ENCODE assay signal across 37 cellular contexts in the genomic region with DNA sequence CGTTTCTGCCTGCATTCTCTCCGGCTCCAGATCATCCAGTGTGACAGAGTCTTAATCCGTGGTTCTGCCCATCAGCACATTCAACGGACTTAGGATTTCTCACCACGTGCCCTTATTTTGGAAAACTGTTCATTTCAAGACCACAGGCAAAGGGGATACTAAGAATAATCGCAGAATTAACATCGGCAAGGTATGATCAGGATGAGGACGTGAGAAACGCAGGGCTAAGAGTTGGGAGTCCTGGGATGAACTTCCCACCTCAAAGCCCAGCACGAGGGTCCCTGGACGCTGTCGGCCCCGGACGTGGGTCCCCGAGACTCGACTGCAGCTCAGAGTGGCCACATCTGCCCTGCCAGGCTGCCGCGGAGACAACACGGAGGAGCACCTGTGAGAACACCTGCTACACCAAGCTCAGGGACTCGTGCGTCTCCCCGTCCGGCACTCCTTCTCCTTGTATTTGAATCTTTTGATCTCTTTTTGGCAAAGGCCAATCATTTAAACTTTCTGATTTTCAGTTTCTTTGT.
"Had no signal": no experiment of that assay in that cellular context is flagged by ENCODE, and none has a peak within 500 bp of the region (broad histone marks: within the 10 kb centered on the region; RNA-seq: fewer than 3 reads in every experiment).

No MANE protein-coding gene starts in this region.

- H3K36me3 Mint-ChIP-seq: activated CD8-positive, alpha-beta memory T cell treated with anti-CD3 and anti-CD28 coated beads, Interleukin-2, amount 10 ng/mL, durations not matched to agents 7 days and 5 days; activated naive CD4-positive, alpha-beta T cell treated with anti-CD3 and anti-CD28 coated beads, Interleukin-2, amount 10 ng/mL, durations not matched to agents 7 days and 5 days; activated naive CD4-positive, alpha-beta T cell treated with anti-CD3 and anti-CD28 coated beads, Interleukin-2, amount 50 U/mL, for 24 hours; activated naive CD8-positive, alpha-beta T cell; activated naive CD8-positive, alpha-beta T cell treated with anti-CD3 and anti-CD28 coated beads, Interleukin-2, amount 10 ng/mL, durations not matched to agents 7 days and 5 days; brain had no signal

- H3K27me3 ChIP-seq: ascending aorta, cardiac muscle cell had no signal

- H3K4me3 ChIP-seq: ascending aorta, cardiac muscle cell had no signal

- H3K4me1 ChIP-seq: ascending aorta had no signal

- ATAC-seq: activated CD4-positive, alpha-beta T cell treated with anti-CD3 and anti-CD28 coated beads for 36 hours; activated CD4-positive, CD25-positive, alpha-beta regulatory T cell treated with anti-CD3 and anti-CD28 coated beads, Interleukin-2, amount 50 U/mL, for 24 hours; activated CD8-positive, alpha-beta memory T cell treated with anti-CD3 and anti-CD28 coated beads, Interleukin-2, amount 10 ng/mL, durations not matched to agents 7 days and 5 days; activated CD8-positive, alpha-beta T cell treated with anti-CD3 and anti-CD28 coated beads, Interleukin-2, amount 10 ng/mL, durations not matched to agents 7 days and 5 days; activated naive CD8-positive, alpha-beta T cell treated with anti-CD3 and anti-CD28 coated beads, Interleukin-2, amount 50 U/mL, for 24 hours; WTC11 had no signal

- H3K27ac ChIP-seq: ascending aorta, cardiac muscle cell, VCaP had no signal

- H3K4me1 Mint-ChIP-seq: activated CD4-positive, alpha-beta memory T cell treated with anti-CD3 and anti-CD28 coated beads, Interleukin-2, amount 10 ng/mL, durations not matched to agents 7 days and 5 days; activated CD4-positive, alpha-beta T cell treated with anti-CD3 and anti-CD28 coated beads for 36 hours; activated CD4-positive, alpha-beta T cell treated with anti-CD3 and anti-CD28 coated beads, Interleukin-2, amount 10 ng/mL, durations not matched to agents 7 days and 5 days; activated CD8-positive, alpha-beta memory T cell treated with anti-CD3 and anti-CD28 coated beads, Interleukin-2, amount 10 ng/mL, durations not matched to agents 7 days and 5 days; activated naive CD4-positive, alpha-beta T cell treated with anti-CD3 and anti-CD28 coated beads, Interleukin-2, amount 10 ng/mL, durations not matched to agents 7 days and 5 days; activated naive CD4-positive, alpha-beta T cell treated with anti-CD3 and anti-CD28 coated beads, Interleukin-2, amount 50 U/mL, for 24 hours; activated naive CD8-positive, alpha-beta T cell treated with anti-CD3 and anti-CD28 coated beads, Interleukin-2, amount 10 ng/mL, durations not matched to agents 7 days and 5 days; activated naive CD8-positive, alpha-beta T cell treated with anti-CD3 and anti-CD28 coated beads, Interleukin-2, amount 50 U/mL, for 24 hours; brain; WTC11 had no signal

- H3K9me3 ChIP-seq: ascending aorta had no signal

- H3K4me3 Mint-ChIP-seq: activated CD4-positive, alpha-beta memory T cell treated with anti-CD3 and anti-CD28 coated beads, Interleukin-2, amount 10 ng/mL, durations not matched to agents 7 days and 5 days; activated CD4-positive, alpha-beta T cell treated with anti-CD3 and anti-CD28 coated beads for 36 hours; activated CD4-positive, alpha-beta T cell treated with anti-CD3 and anti-CD28 coated beads, Interleukin-2, amount 10 ng/mL, durations not matched to agents 7 days and 5 days; activated CD8-positive, alpha-beta memory T cell treated with anti-CD3 and anti-CD28 coated beads, Interleukin-2, amount 10 ng/mL, durations not matched to agents 7 days and 5 days; activated CD8-positive, alpha-beta T cell treated with anti-CD3 and anti-CD28 coated beads, Interleukin-2, amount 10 ng/mL, durations not matched to agents 7 days and 5 days; activated naive CD4-positive, alpha-beta T cell treated with anti-CD3 and anti-CD28 coated beads, Interleukin-2, amount 10 ng/mL, durations not matched to agents 7 days and 5 days; activated naive CD4-positive, alpha-beta T cell treated with anti-CD3 and anti-CD28 coated beads, Interleukin-2, amount 50 U/mL, for 24 hours; activated naive CD8-positive, alpha-beta T cell; activated naive CD8-positive, alpha-beta T cell treated with anti-CD3 and anti-CD28 coated beads, Interleukin-2, amount 10 ng/mL, durations not matched to agents 7 days and 5 days; activated naive CD8-positive, alpha-beta T cell treated with anti-CD3 and anti-CD28 coated beads, Interleukin-2, amount 50 U/mL, for 24 hours; activated T-cell treated with anti-CD3 and anti-CD28 coated beads, Interleukin-2, amount 50 U/mL, for 24 hours; brain; T-helper 1 cell treated with Interleukin-12 subunit alpha and Interleukin-12 subunit beta and Interleukin-4 antibody, amounts not matched to agents 30 μg/mL and 1 μg/mL, for 36 hours; T-helper 2 cell treated with Interferon-gamma antibody and Interleukin-4, amounts not matched to agents 5 μg/mL and 100 μg/mL, for 36 hours; WTC11 had no signal

- DNase-seq: activated CD4-positive, alpha-beta memory T cell treated with anti-CD3 and anti-CD28 coated beads, Interleukin-2, amount 10 ng/mL, durations not matched to agents 7 days and 5 days; activated CD4-positive, alpha-beta T cell treated with anti-CD3 and anti-CD28 coated beads for 1 hour; activated CD4-positive, alpha-beta T cell treated with anti-CD3 and anti-CD28 coated beads for 36 hours; activated CD4-positive, alpha-beta T cell treated with anti-CD3 and anti-CD28 coated beads for 48 hours; activated CD4-positive, alpha-beta T cell treated with anti-CD3 and anti-CD28 coated beads, Interleukin-2, amount 10 ng/mL, durations not matched to agents 7 days and 5 days; activated CD4-positive, alpha-beta T cell treated with anti-CD3 and anti-CD28 coated beads, Interleukin-2, amount 50 U/mL, for 48 hours; activated CD4-positive, CD25-positive, alpha-beta regulatory T cell; activated CD8-positive, alpha-beta memory T cell treated with anti-CD3 and anti-CD28 coated beads for 24 hours; activated CD8-positive, alpha-beta memory T cell treated with anti-CD3 and anti-CD28 coated beads, Interleukin-2, amount 10 ng/mL, durations not matched to agents 7 days and 5 days; activated CD8-positive, alpha-beta memory T cell treated with anti-CD3 and anti-CD28 coated beads, Interleukin-2, amount 50 U/mL, for 48 hours; activated CD8-positive, alpha-beta T cell treated with anti-CD3 and anti-CD28 coated beads, Interleukin-2, amount 10 ng/mL, durations not matched to agents 7 days and 5 days; activated effector memory CD4-positive, alpha-beta T cell treated with Interleukin-2 at 50 U/mL for 16 hours; activated gamma-delta T cell; activated naive CD4-positive, alpha-beta T cell treated with anti-CD3 and anti-CD28 coated beads, Interleukin-2, amount 10 ng/mL, durations not matched to agents 7 days and 5 days; activated naive CD4-positive, alpha-beta T cell treated with Interleukin-2 at 50 U/mL for 16 hours; activated naive CD8-positive, alpha-beta T cell treated with anti-CD3 and anti-CD28 coated beads, Interleukin-2, amount 10 ng/mL, durations not matched to agents 7 days and 5 days; activated naive CD8-positive, alpha-beta T cell treated with anti-CD3 and anti-CD28 coated beads, Interleukin-2, amount 50 U/mL, for 24 hours; activated T-cell treated with anti-CD3 and anti-CD28 coated beads, Interleukin-2, amount 50 U/mL, for 24 hours; activated T-cell treated with anti-CD3 and anti-CD28 coated beads, Interleukin-2, amount 50 U/mL, for 48 hours; amygdala; anterior cingulate cortex; caudate nucleus; SW 1271; T-helper 1 cell; T-helper 2 cell; T-helper 9 cell had no signal

- H3K36me3 ChIP-seq: ascending aorta, cardiac muscle cell had no signal

- H3K9me3 Mint-ChIP-seq: activated naive CD4-positive, alpha-beta T cell treated with anti-CD3 and anti-CD28 coated beads, Interleukin-2, amount 50 U/mL, for 24 hours; activated naive CD8-positive, alpha-beta T cell treated with anti-CD3 and anti-CD28 coated beads, Interleukin-2, amount 50 U/mL, for 24 hours; activated T-cell treated with anti-CD3 and anti-CD28 coated beads, Interleukin-2, amount 50 U/mL, for 24 hours; T-helper 1 cell treated with Interleukin-12 subunit alpha and Interleukin-12 subunit beta and Interleukin-4 antibody, amounts not matched to agents 30 μg/mL and 1 μg/mL, for 36 hours had no signal

- H3K27ac Mint-ChIP-seq: activated CD4-positive, alpha-beta memory T cell treated with anti-CD3 and anti-CD28 coated beads, Interleukin-2, amount 10 ng/mL, durations not matched to agents 7 days and 5 days; activated CD4-positive, alpha-beta T cell treated with anti-CD3 and anti-CD28 coated beads for 36 hours; activated CD4-positive, alpha-beta T cell treated with anti-CD3 and anti-CD28 coated beads, Interleukin-2, amount 10 ng/mL, durations not matched to agents 7 days and 5 days; activated CD8-positive, alpha-beta memory T cell treated with anti-CD3 and anti-CD28 coated beads, Interleukin-2, amount 10 ng/mL, durations not matched to agents 7 days and 5 days; activated CD8-positive, alpha-beta T cell treated with anti-CD3 and anti-CD28 coated beads, Interleukin-2, amount 10 ng/mL, durations not matched to agents 7 days and 5 days; activated naive CD4-positive, alpha-beta T cell treated with anti-CD3 and anti-CD28 coated beads, Interleukin-2, amount 10 ng/mL, durations not matched to agents 7 days and 5 days; activated naive CD4-positive, alpha-beta T cell treated with anti-CD3 and anti-CD28 coated beads, Interleukin-2, amount 50 U/mL, for 24 hours; activated naive CD8-positive, alpha-beta T cell; activated naive CD8-positive, alpha-beta T cell treated with anti-CD3 and anti-CD28 coated beads, Interleukin-2, amount 10 ng/mL, durations not matched to agents 7 days and 5 days; activated naive CD8-positive, alpha-beta T cell treated with anti-CD3 and anti-CD28 coated beads, Interleukin-2, amount 50 U/mL, for 24 hours; activated T-cell treated with anti-CD3 and anti-CD28 coated beads, Interleukin-2, amount 50 U/mL, for 24 hours; activated T-helper 2 cell treated with anti-CD3 and anti-CD28 coated beads, Interferon-gamma antibody, Interleukin-2, Interleukin-4, amounts not matched to agents 10 μg/mL and 5 μg/mL and 100 μg/mL, durations not matched to agents 14 hours and 24 hours and 36 hours; brain; T-helper 1 cell treated with Interleukin-12 subunit alpha and Interleukin-12 subunit beta and Interleukin-4 antibody, amounts not matched to agents 30 μg/mL and 1 μg/mL, for 36 hours; T-helper 2 cell treated with Interferon-gamma antibody and Interleukin-4, amounts not matched to agents 5 μg/mL and 100 μg/mL, for 36 hours; WTC11 had no signal

- H3K27me3 Mint-ChIP-seq: activated CD4-positive, alpha-beta memory T cell treated with anti-CD3 and anti-CD28 coated beads, Interleukin-2, amount 10 ng/mL, durations not matched to agents 7 days and 5 days; activated CD4-positive, alpha-beta T cell treated with anti-CD3 and anti-CD28 coated beads, Interleukin-2, amount 10 ng/mL, durations not matched to agents 7 days and 5 days; activated CD8-positive, alpha-beta memory T cell treated with anti-CD3 and anti-CD28 coated beads, Interleukin-2, amount 10 ng/mL, durations not matched to agents 7 days and 5 days; activated naive CD4-positive, alpha-beta T cell treated with anti-CD3 and anti-CD28 coated beads, Interleukin-2, amount 10 ng/mL, durations not matched to agents 7 days and 5 days; activated naive CD4-positive, alpha-beta T cell treated with anti-CD3 and anti-CD28 coated beads, Interleukin-2, amount 50 U/mL, for 24 hours; activated naive CD8-positive, alpha-beta T cell treated with anti-CD3 and anti-CD28 coated beads, Interleukin-2, amount 10 ng/mL, durations not matched to agents 7 days and 5 days; activated naive CD8-positive, alpha-beta T cell treated with anti-CD3 and anti-CD28 coated beads, Interleukin-2, amount 50 U/mL, for 24 hours had no signal
